In the genomic region with DNA sequence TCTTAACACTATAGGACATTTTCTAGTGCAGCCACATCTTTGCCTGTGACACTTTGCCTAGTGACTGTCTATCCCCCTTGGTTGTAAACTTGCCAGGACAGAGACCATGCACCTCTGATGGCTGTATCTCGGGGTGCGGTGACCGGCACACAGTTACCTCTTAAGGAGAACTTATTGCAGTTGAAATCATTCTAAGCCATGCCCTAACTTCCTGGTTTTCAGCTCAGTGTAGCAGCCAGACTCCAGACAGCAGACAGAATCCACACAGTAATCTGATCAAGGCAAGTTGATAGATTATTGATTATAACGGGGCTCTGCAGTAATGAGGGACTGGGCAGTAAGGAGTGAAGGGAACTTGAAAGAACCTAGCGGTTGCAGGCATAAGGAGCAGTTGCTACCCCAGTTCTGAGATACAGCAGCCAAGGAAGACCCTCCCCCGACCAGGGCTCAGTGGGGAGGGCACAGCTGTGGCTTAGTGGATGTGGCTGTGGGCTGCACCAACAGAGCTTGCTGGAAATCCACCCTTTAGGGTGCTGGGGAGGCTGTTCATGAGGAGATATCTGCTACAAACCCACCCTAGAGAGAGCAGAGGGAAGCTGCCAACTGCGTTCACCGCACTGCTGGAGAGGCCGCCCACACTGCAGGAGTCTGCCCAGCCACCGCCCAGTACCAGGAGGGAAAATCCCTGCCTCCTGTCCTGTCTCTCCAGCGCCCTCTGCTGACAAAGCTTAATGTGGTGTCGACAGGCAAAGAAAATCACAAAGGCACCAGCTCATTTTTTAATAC, we compare ENCODE assay signal across 8 cellular contexts. TPM values are rescaled to one million over a fixed set of nuclear protein-coding genes. Genes with fewer than 3 reads are reported as not detected.
A peak's percentile ranks its signal among the peaks of the same experiment; 100 is the strongest.
DNase-seq lines count a peak whose midpoint lies in the region; ATAC-seq and TF ChIP-seq lines count a peak whose summit lies in the region.

No MANE protein-coding gene starts in this region.

- peak; percentile 92 for DNase-seq in NCI-H82 (lab: John Stamatoyannopoulos, UW)
- peak; percentile 92 for DNase-seq in activated CD4-positive, alpha-beta memory T cell treated with anti-CD3 and anti-CD28 coated beads for 36 hours
- DNase-seq in effector CD4-positive, alpha-beta T cell: peak; percentile 86
- peak; percentile 82 to 89 for DNase-seq in lung microvascular endothelial cell (ENCODE audit: low read depth in 2 of 2)
- DNase-seq in stimulated activated CD8-positive, alpha-beta memory T cell treated with anti-CD3 and anti-CD28 coated beads, Interleukin-15, amount 100 ng/mL, for 24 hours (ENCODE audit: low read depth): peak; percentile 71

- H3K27me3 Mint-ChIP-seq in activated CD4-positive, alpha-beta memory T cell treated with anti-CD3 and anti-CD28 coated beads for 36 hours: no peaks in the 10 kb centered on the region

- H3K4me1 Mint-ChIP-seq in activated CD4-positive, alpha-beta memory T cell treated with anti-CD3 and anti-CD28 coated beads for 36 hours (ENCODE audit: low read depth): peaks cover 41% of the 10 kb centered on the region

- H3K27ac Mint-ChIP-seq in activated CD4-positive, alpha-beta memory T cell treated with anti-CD3 and anti-CD28 coated beads for 36 hours: no peak overlapping the region

- CTCF ChIA-PET in activated CD4-positive, alpha-beta memory T cell treated with anti-CD3 and anti-CD28 coated beads for 36 hours (lab: Charles Lee): interaction anchor here (0.6 to 4.3 kb wide), 57 partner anchors 9 to 537 kb away, joined by 3 to 232 read pairs (median 5); a partner anchor contains a TSS

- TF ChIP-seq CTCF in GM12875 (IDR thresholded peaks at IDR 0.05; ENCODE audit: borderline replicate concordance, insufficient read depth, low read depth, low read length): peak; percentile 65

- no peak overlapping the region for H3K4me3 ChIP-seq in GM12875 (ENCODE audit: low read depth, low read length)

- H3K9me3 Mint-ChIP-seq in activated CD4-positive, alpha-beta memory T cell treated with anti-CD3 and anti-CD28 coated beads for 36 hours: peaks cover 3% of the 10 kb centered on the region

- POLR2A ChIA-PET in activated CD4-positive, alpha-beta memory T cell treated with anti-CD3 and anti-CD28 coated beads for 36 hours (lab: Charles Lee): interaction anchor here (0.8 to 1.5 kb wide), 3 partner anchors 259 to 262 kb away, joined by 3 read pairs; no protein-coding TSS in a partner anchor

- no peak overlapping the region for H3K4me3 Mint-ChIP-seq in activated CD4-positive, alpha-beta memory T cell treated with anti-CD3 and anti-CD28 coated beads for 36 hours

- ATAC-seq in HG03457 (IDR thresholded peaks at IDR 0.05; ENCODE audit: unreplicated experiment) (peak; percentile 81), HG02852 (IDR thresholded peaks at IDR 0.05; ENCODE audit: unreplicated experiment) (no peak)

- intact Hi-C loops in activated CD4-positive, alpha-beta memory T cell treated with anti-CD3 and anti-CD28 coated beads for 36 hours (cut with micrococcal nuclease): loop anchor here (1.0 to 10.0 kb wide), 6 partner anchors 78 to 979 kb away; a partner anchor contains a TSS

- H3K36me3 Mint-ChIP-seq in activated CD4-positive, alpha-beta memory T cell treated with anti-CD3 and anti-CD28 coated beads for 36 hours: no peaks in the 10 kb centered on the region

RNA-seq across cellular contexts. Expression of a gene that starts 58.2 kb away (rescaled TPM):
- total RNA-seq in activated CD4-positive, alpha-beta memory T cell treated with anti-CD3 and anti-CD28 coated beads for 36 hours: 1 to 10 TPM; 3.3 to 3.4 TPM
- total RNA-seq in lung microvascular endothelial cell: 0.20 TPM in 1 of 2 replicates, not detected in the other
